19 cellular contexts compared by ENCODE assay signal in genomic region chr20:4791121-4791520, GRCh38.
"Had no signal": no experiment of that assay in that cellular context is flagged by ENCODE, and none has a peak within 500 bp of the region (broad histone marks: within the 10 kb centered on the region; RNA-seq: fewer than 3 reads in every experiment).

No MANE protein-coding gene starts in this region.

- H3K27ac ChIP-seq: brain microvascular endothelial cell, esophagus squamous epithelium had no signal

- H3K9me3 ChIP-seq: esophagus squamous epithelium had no signal

- H3K4me3 ChIP-seq: esophagus squamous epithelium had no signal

- FAIRE-seq: endothelial cell of umbilical vein had no signal

- H3K27me3 ChIP-seq: brain microvascular endothelial cell, esophagus squamous epithelium had no signal

- H3K27ac Mint-ChIP-seq: activated CD4-positive, alpha-beta memory T cell treated with anti-CD3 and anti-CD28 coated beads for 36 hours; activated CD4-positive, alpha-beta T cell treated with anti-CD3 and anti-CD28 coated beads for 36 hours; activated CD8-positive, alpha-beta memory T cell treated with anti-CD3 and anti-CD28 coated beads, Interleukin-2, amount 10 ng/mL, durations not matched to agents 7 days and 5 days; activated naive CD8-positive, alpha-beta T cell treated with anti-CD3 and anti-CD28 coated beads for 36 hours; natural killer cell treated with Interleukin-12 subunit alpha and Interleukin-12 subunit beta and Interleukin-15 and Interleukin-18, amount 100 ng/mL, for 72 hours had no signal

- H3K27me3 Mint-ChIP-seq: activated CD4-positive, alpha-beta memory T cell treated with anti-CD3 and anti-CD28 coated beads for 36 hours; activated CD4-positive, alpha-beta T cell treated with anti-CD3 and anti-CD28 coated beads for 36 hours; activated CD8-positive, alpha-beta memory T cell treated with anti-CD3 and anti-CD28 coated beads, Interleukin-2, amount 10 ng/mL, durations not matched to agents 7 days and 5 days; activated naive CD8-positive, alpha-beta T cell treated with anti-CD3 and anti-CD28 coated beads for 36 hours; central memory CD8-positive, alpha-beta T cell; natural killer cell treated with Interleukin-12 subunit alpha and Interleukin-12 subunit beta and Interleukin-15 and Interleukin-18, amount 100 ng/mL, for 72 hours had no signal

- H3K9me3 Mint-ChIP-seq: activated CD4-positive, alpha-beta memory T cell treated with anti-CD3 and anti-CD28 coated beads for 36 hours; activated naive CD8-positive, alpha-beta T cell treated with anti-CD3 and anti-CD28 coated beads for 36 hours; central memory CD8-positive, alpha-beta T cell; natural killer cell treated with Interleukin-12 subunit alpha and Interleukin-12 subunit beta and Interleukin-15 and Interleukin-18, amount 100 ng/mL, for 72 hours had no signal

- DNase-seq: activated CD4-positive, alpha-beta memory T cell treated with anti-CD3 and anti-CD28 coated beads for 36 hours; activated CD4-positive, alpha-beta T cell treated with anti-CD3 and anti-CD28 coated beads for 36 hours; activated CD8-positive, alpha-beta memory T cell treated with anti-CD3 and anti-CD28 coated beads, Interleukin-2, amount 10 ng/mL, durations not matched to agents 7 days and 5 days; activated naive CD8-positive, alpha-beta T cell treated with anti-CD3 and anti-CD28 coated beads for 36 hours; activated T-cell treated with anti-CD3 and anti-CD28 coated beads, Interleukin-2, amount 50 U/mL, for 48 hours; brain microvascular endothelial cell; cortex of kidney; effector CD4-positive, alpha-beta T cell; esophagus squamous epithelium; hippocampal formation; left ventricle myocardium superior; mesenchymal stem cell; occipital lobe; stimulated activated CD4-positive, alpha-beta T cell treated with anti-CD3 and anti-CD28 coated beads, Interleukin-4, amount 100 ng/mL, for 1 hour; stimulated activated naive CD4-positive, alpha-beta T cell; trophoblast cell had no signal

- H3K36me3 ChIP-seq: brain microvascular endothelial cell had no signal

- H3K4me3 Mint-ChIP-seq: activated CD4-positive, alpha-beta memory T cell treated with anti-CD3 and anti-CD28 coated beads for 36 hours; activated CD4-positive, alpha-beta T cell treated with anti-CD3 and anti-CD28 coated beads for 36 hours; activated CD8-positive, alpha-beta memory T cell treated with anti-CD3 and anti-CD28 coated beads, Interleukin-2, amount 10 ng/mL, durations not matched to agents 7 days and 5 days; activated naive CD8-positive, alpha-beta T cell treated with anti-CD3 and anti-CD28 coated beads for 36 hours; central memory CD8-positive, alpha-beta T cell; natural killer cell treated with Interleukin-12 subunit alpha and Interleukin-12 subunit beta and Interleukin-15 and Interleukin-18, amount 100 ng/mL, for 72 hours had no signal

- ATAC-seq: activated CD4-positive, alpha-beta T cell treated with anti-CD3 and anti-CD28 coated beads for 36 hours; activated CD8-positive, alpha-beta memory T cell treated with anti-CD3 and anti-CD28 coated beads, Interleukin-2, amount 10 ng/mL, durations not matched to agents 7 days and 5 days; left ventricle myocardium superior; natural killer cell treated with Interleukin-12 subunit alpha and Interleukin-12 subunit beta and Interleukin-15 and Interleukin-18, amount 100 ng/mL, for 72 hours had no signal
